1 cellular context compared by ENCODE assay signal in genomic region chr16:28924762-28925385, GRCh38.
A peak's percentile ranks its signal among the peaks of the same experiment; 100 is the strongest.
TF ChIP-seq lines count a peak whose summit lies in the region.

Gene RABEP2 (minus strand): TSS chr16:28925238. CDS start chr16:28925163, 75 bp downstream.

TF ChIP-seq in H1, 55 proteins besides CTCF, POLR2A, EP300 and RAD21:
- TF ChIP-seq KDM4A (IDR thresholded peaks at IDR 0.05; ENCODE audit: low read depth, low read length, severe bottlenecking) (no peak), SRF (IDR thresholded peaks at IDR 0.05; ENCODE audit: low read depth, low read length) (no peak), YY1 (IDR thresholded peaks at IDR 0.05; ENCODE audit: low read depth, low read length) (peak; percentile 55; the same call in 1 of the 2 replicates), BACH1 (IDR thresholded peaks at IDR 0.05; ENCODE audit: low read length) (peak; percentile 66; the same call in 1 of the 2 replicates), JUND (IDR thresholded peaks at IDR 0.05; ENCODE audit: low read length) (no peak), SP1 (IDR thresholded peaks at IDR 0.05; ENCODE audit: low read depth, low read length) (peak; percentile 88), RBBP5 (IDR thresholded peaks at IDR 0.05; ENCODE audit: borderline replicate concordance, low read depth, low read length) (0 out of 2 replicates have a peak, but pooled peaks have one; percentile 21), PHF8 (conservative IDR thresholded peaks at IDR 0.05; ENCODE audit: low read depth, low read length) (peak; percentile 70; the same call in 1 of the 2 replicates), SP4 (IDR thresholded peaks at IDR 0.05; ENCODE audit: low read length) (peak; percentile 60; the same call in 1 of the 2 replicates), TAF1 (IDR thresholded peaks at IDR 0.05; ENCODE audit: low read depth, low read length) (peak; percentile 5; the same call in 1 of the 2 replicates), EGR1 (IDR thresholded peaks at IDR 0.05; ENCODE audit: borderline replicate concordance, low read depth, low read length) (no peak), E2F6 (IDR thresholded peaks at IDR 0.05) (no peak), MAX (IDR thresholded peaks at IDR 0.05) (peak; percentile 35), CREB1 (IDR thresholded peaks at IDR 0.05) (peak; percentile 34; the same call in 1 of the 2 replicates), ASH2L (IDR thresholded peaks at IDR 0.05; ENCODE audit: low read length) (peak; percentile 67)
